Comparison of ENCODE assay signal across 9 cellular contexts in the genomic region with DNA sequence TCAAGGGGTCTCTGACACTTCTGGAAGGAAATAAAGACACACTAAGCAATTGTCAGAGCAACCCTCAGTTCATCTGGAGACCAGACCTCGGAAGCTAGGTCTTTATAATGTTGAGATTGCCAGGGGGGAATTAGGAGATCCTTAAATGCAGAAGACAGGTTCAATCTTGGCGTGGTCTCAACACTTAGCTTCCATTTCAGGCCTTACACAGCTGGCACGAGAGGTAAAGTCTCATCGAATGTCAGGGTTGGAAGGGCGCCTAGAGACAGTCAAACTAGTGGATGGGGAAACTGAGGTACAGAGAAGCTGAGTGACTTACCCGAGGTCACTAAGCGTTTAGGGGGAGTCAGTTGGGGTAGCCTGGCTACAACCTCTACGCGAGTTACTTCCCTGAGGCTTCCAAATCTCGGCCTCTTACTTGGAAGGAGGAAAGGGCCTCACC. TPM values are rescaled to one million over a fixed set of nuclear protein-coding genes. Genes with fewer than 3 reads are reported as not detected.
A peak's percentile ranks its signal among the peaks of the same experiment; 100 is the strongest.
DNase-seq lines count a peak whose midpoint lies in the region; ATAC-seq, FAIRE-seq and TF ChIP-seq lines count a peak whose summit lies in the region.
"Had no signal": no experiment of that assay in that cellular context is flagged by ENCODE, and none has a peak within 500 bp of the region (broad histone marks: within the 10 kb centered on the region; RNA-seq: fewer than 3 reads in every experiment).

No MANE protein-coding gene starts in this region.

- no peaks in the 10 kb centered on the region for H3K27me3 Mint-ChIP-seq in naive B cell

- TF ChIP-seq CTCF in AG10803 (conservative IDR thresholded peaks at IDR 0.05; ENCODE audit: low read length) (no peak), bronchial epithelial cell (IDR thresholded peaks at IDR 0.05; ENCODE audit: insufficient read depth, low read length, severe bottlenecking) (no peak)

- no peaks in the 10 kb centered on the region for H3K36me3 Mint-ChIP-seq in naive B cell

- no peak for FAIRE-seq in bronchial epithelial cell (lab: Jason Lieb, UNC)

- peak overlapping the region; percentile 39 to 96 (median 87) for H3K27ac Mint-ChIP-seq in naive B cell

- H3K36me3 ChIP-seq in HUES48 (ENCODE audit: control insufficient read depth, insufficient read depth, low read length) = no peaks in the 10 kb centered on the region
- H3K36me3 ChIP-seq in bronchial epithelial cell (ENCODE audit: control insufficient read depth, insufficient read depth, low read length) = no peaks in the 10 kb centered on the region

- no peak for ATAC-seq in naive B cell (ENCODE audit: low read depth in 2 of 2)
- no peak for ATAC-seq in HG02798 (IDR thresholded peaks at IDR 0.05; ENCODE audit: poor library complexity, unreplicated experiment)
- no peak for ATAC-seq in HG03521 (IDR thresholded peaks at IDR 0.05; ENCODE audit: unreplicated experiment)

- H3K4me1 ChIP-seq in HUES48 (ENCODE audit: control insufficient read depth, insufficient read depth, low read length) = peaks cover 12% of the 10 kb centered on the region; the same call in 1 of the 2 replicates

- peaks cover 30 to 52% (median 51%) of the 10 kb centered on the region in 3 donors for H3K4me1 Mint-ChIP-seq in naive B cell

- H3K9me3 Mint-ChIP-seq in naive B cell = no peaks in the 10 kb centered on the region

- no peaks in the 10 kb centered on the region for H3K27me3 ChIP-seq in HUES48 (ENCODE audit: control insufficient read depth, insufficient read depth, low read length)
- no peaks in the 10 kb centered on the region for H3K27me3 ChIP-seq in bronchial epithelial cell (ENCODE audit: control insufficient read depth, insufficient read depth, low read length)

- H3K4me3 Mint-ChIP-seq in naive B cell = peak overlapping the region; percentile 86 to 99 (median 94)

- H3K9ac ChIP-seq in HUES48 (ENCODE audit: low read depth, low read length) = peak overlapping the region; percentile 56; the same call in 1 of the 2 replicates

- H3K4me3 ChIP-seq in AG10803 (ENCODE audit: low read length) = peak overlapping the region; percentile 60
- peak overlapping the region; percentile 53 for H3K4me3 ChIP-seq in HUES48 (ENCODE audit: low read depth, low read length)
- peak overlapping the region; percentile 56 for H3K4me3 ChIP-seq in bronchial epithelial cell (ENCODE audit: low read depth, low read length)

- peak overlapping the region; percentile 71 for H3K27ac ChIP-seq in HUES48 (ENCODE audit: low read depth, low read length)

- DNase-seq in AG10803 (ENCODE audit: low read depth) (no peak), bronchial epithelial cell (ENCODE audit: low read depth) (no peak), naive B cell (no peak), NCI-H1417 (lab: John Stamatoyannopoulos, UW) (no peak), D341Med (ENCODE audit: low spot score) (no peak)
- DNase-seq: SIG-M5 had no signal

- no peaks in the 10 kb centered on the region for H3K9me3 ChIP-seq in HUES48 (ENCODE audit: control insufficient read depth, insufficient read depth, low read length)

RNA-seq across cellular contexts. Expression of a gene that starts 0.6 kb away (rescaled TPM):
- total RNA-seq in bronchial epithelial cell = 21.6 and 28.9 TPM in 2 replicates
- polyA plus RNA-seq in naive B cell (ENCODE audit: low read depth in 6 of 6) = 10 to 100 TPM; 46.6 to 72.0 (median 62.5) TPM
